In genomic region chrX:40420899-40421729, GRCh38 we compare ENCODE assay signal across 10 cellular contexts.
DNase-seq lines count a peak whose midpoint lies in the region; ATAC-seq, FAIRE-seq and TF ChIP-seq lines count a peak whose summit lies in the region.
"Had no signal": no experiment of that assay in that cellular context is flagged by ENCODE, and none has a peak within 500 bp of the region (broad histone marks: within the 10 kb centered on the region; RNA-seq: fewer than 3 reads in every experiment).

No MANE protein-coding gene starts in this region.

- H4K91ac ChIP-seq in mesenchymal stem cell (ENCODE audit: low read length), result no peak overlapping the region

- H3K36me3 ChIP-seq in mesenchymal stem cell (ENCODE audit: control insufficient read depth in 1 of 2, insufficient read depth in 2 of 2, low read depth in 1 of 2, low read length in 2 of 2), result no peaks in the 10 kb centered on the region

- H2BK12ac ChIP-seq in mesenchymal stem cell (ENCODE audit: low read length in 2 of 2), result no peak overlapping the region

- H3K4me2 ChIP-seq in mesenchymal stem cell (ENCODE audit: low read length, poor library complexity, severe bottlenecking), result no peak overlapping the region

- no peaks in the 10 kb centered on the region for H3K79me1 ChIP-seq in mesenchymal stem cell (replicated peaks; ENCODE audit: low read length, poor library complexity, severe bottlenecking)

- no peak for FAIRE-seq in H54 (lab: Jason Lieb, UNC)
- FAIRE-seq: D721Med had no signal

- no peak overlapping the region for H3K9ac ChIP-seq in mesenchymal stem cell (ENCODE audit: low read length)

- no peak overlapping the region for H2BK5ac ChIP-seq in mesenchymal stem cell (ENCODE audit: low read depth, low read length, poor library complexity, severe bottlenecking)

- no peak overlapping the region for H2BK120ac ChIP-seq in mesenchymal stem cell (ENCODE audit: low read depth, low read length)

- H4K8ac ChIP-seq in mesenchymal stem cell (ENCODE audit: low read length), result no peak overlapping the region

- no peak overlapping the region for H3K27ac ChIP-seq in mesenchymal stem cell (ENCODE audit: low read length, poor library complexity, severe bottlenecking)

- in situ Hi-C loops in Caki2 (cut with HindIII; ENCODE audit: low pct_unique_long_range_greater_than_20kb, low sequenced_read_pairs) (no loop called here), SK-MEL-5 (cut with HindIII; ENCODE audit: low pct_unique_long_range_greater_than_20kb, low sequenced_read_pairs) (no loop called here)

- H3K23ac ChIP-seq in mesenchymal stem cell (ENCODE audit: low read length in 2 of 2), result no peak overlapping the region

- peaks cover 14% of the 10 kb centered on the region for H3K9me3 ChIP-seq in mesenchymal stem cell (ENCODE audit: control insufficient read depth, low read length)

- H3K4ac ChIP-seq in mesenchymal stem cell (ENCODE audit: low read depth in 1 of 2, low read length in 2 of 2), result no peak overlapping the region

- H2AFZ ChIP-seq in mesenchymal stem cell (ENCODE audit: low read depth, low read length), result no peak overlapping the region

- DNase-seq in Caki2 (ENCODE audit: low read depth) (peak; percentile 55), H54 (ENCODE audit: insufficient read length, low spot score) (peak; percentile 2), SK-MEL-5 (ENCODE audit: low read depth, low spot score) (peak; percentile 66), iPS-NIHi11 (ENCODE audit: low spot score) (peak; percentile 25), NCI-H1092 (lab: John Stamatoyannopoulos, UW) (no peak), COR-L47 (lab: John Stamatoyannopoulos, UW) (no peak), mesenchymal stem cell (no peak)

- H2AK5ac ChIP-seq in mesenchymal stem cell (ENCODE audit: low read length, severe bottlenecking), result no peak overlapping the region

- H3K14ac ChIP-seq in mesenchymal stem cell (ENCODE audit: low read length in 2 of 2), result no peak overlapping the region

- 85% methylated on average over 9 of the region's 9 CpGs for WGBS in mesenchymal stem cell

- no peak overlapping the region for H3K18ac ChIP-seq in mesenchymal stem cell (ENCODE audit: low read depth in 1 of 2, low read length in 2 of 2)

- H3K27me3 ChIP-seq in mesenchymal stem cell (ENCODE audit: control insufficient read depth in 1 of 2, insufficient read depth in 1 of 2, low read length in 2 of 2), result peaks cover 0 to 66% of the 10 kb centered on the region in 2 experiments

- H2BK15ac ChIP-seq in mesenchymal stem cell (ENCODE audit: low read depth, poor library complexity, severe bottlenecking), result no peak overlapping the region

- TF ChIP-seq POLR2A in H54 (IDR thresholded peaks at IDR 0.05; ENCODE audit: low read depth, low read length), result no peak

- no peak for ATAC-seq in GM21529 (IDR thresholded peaks at IDR 0.05; ENCODE audit: unreplicated experiment)
- ATAC-seq: Panc1 had no signal

- no peak overlapping the region for H3K4me3 ChIP-seq in mesenchymal stem cell (ENCODE audit: insufficient read depth in 1 of 2, low read depth in 1 of 2, low read length in 2 of 2)

- peaks cover 5% of the 10 kb centered on the region for H3K4me1 ChIP-seq in mesenchymal stem cell (ENCODE audit: control insufficient read depth, insufficient read depth, low read depth, low read length)

Comparison
In these comparisons a context has a peak if more than half of its experiments do, and no peak if none do; other contexts are left out.
1. DNase-seq: peak in Caki2 (single experiment), H54 (single experiment), SK-MEL-5 (single experiment) and iPS-NIHi11 (single experiment); none in NCI-H1092 (single experiment), COR-L47 (single experiment) and mesenchymal stem cell (single experiment).